9 cellular contexts compared by ENCODE assay signal in the genomic region with DNA sequence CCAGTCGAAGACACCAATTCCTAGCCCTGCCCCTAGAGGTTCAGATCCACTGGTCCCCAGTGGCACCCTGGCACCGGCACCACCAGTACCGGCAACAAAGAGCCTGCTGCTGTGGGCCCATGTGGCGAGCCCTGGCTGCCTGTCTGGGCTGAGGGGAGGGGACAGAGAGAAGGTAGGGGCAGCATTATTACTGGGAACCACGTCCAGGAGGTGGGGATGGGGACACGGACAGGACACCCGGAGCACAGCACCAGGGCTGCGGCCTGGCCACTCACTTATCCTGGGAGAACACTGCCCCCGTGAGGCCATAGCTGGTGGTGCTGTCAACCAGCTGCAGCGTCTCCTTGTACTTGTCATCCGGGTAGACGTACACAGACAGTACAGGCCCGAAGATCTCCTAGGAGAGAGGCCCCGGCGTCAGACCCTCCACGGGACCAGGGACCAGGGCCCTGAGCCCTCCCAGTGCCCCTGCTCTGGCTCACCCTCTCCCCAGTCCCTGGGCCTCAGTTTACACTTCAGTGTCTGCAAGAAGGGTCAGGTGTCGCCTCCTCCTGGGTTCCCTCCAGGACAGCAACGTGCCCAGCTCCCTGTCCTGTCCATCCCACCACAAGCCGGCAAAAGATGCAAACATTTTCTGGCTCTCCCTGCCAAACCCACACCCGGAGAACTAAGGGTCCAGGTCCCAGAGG. TPM values are rescaled to one million over a fixed set of nuclear protein-coding genes. Genes with fewer than 3 reads are reported as not detected.
DNase-seq lines count a peak whose midpoint lies in the region; ATAC-seq, FAIRE-seq and TF ChIP-seq lines count a peak whose summit lies in the region.
"Had no signal": no experiment of that assay in that cellular context is flagged by ENCODE, and none has a peak within 500 bp of the region (broad histone marks: within the 10 kb centered on the region; RNA-seq: fewer than 3 reads in every experiment).

No MANE protein-coding gene starts in this region.

- peaks cover 29 to 73% of the 10 kb centered on the region in 2 experiments for H3K36me3 ChIP-seq in HepG2 (replicated peaks in 1 of 2; ENCODE audit: control insufficient read depth in 1 of 2, insufficient read depth in 2 of 2, low read length in 2 of 2)

- no peak overlapping the region for H3K4me2 ChIP-seq in HepG2 (ENCODE audit: low read depth, low read length)

- H3K79me2 ChIP-seq in HepG2 (ENCODE audit: insufficient read depth, low read length): no peaks in the 10 kb centered on the region

- TF ChIP-seq EP300 in HepG2 (IDR thresholded peaks at IDR 0.05; ENCODE audit: low read depth in 2 of 2, low read length in 2 of 2) (no peak), HepG2 (CRISPR knock-in tag; IDR thresholded peaks at IDR 0.05; ENCODE audit: borderline replicate concordance) (no peak)

- H4K20me1 ChIP-seq in HepG2 (ENCODE audit: insufficient read depth, low read length): peaks cover 30% of the 10 kb centered on the region

- POLR2A ChIA-PET in HepG2 (lab: Yijun Ruan, JAX): no interaction called here

- TF ChIP-seq CTCF in GM13977 (IDR thresholded peaks at IDR 0.05; ENCODE audit: extremely low read depth, insufficient read depth, missing control alignments) (peak; percentile 80), choroid plexus epithelial cell (conservative IDR thresholded peaks at IDR 0.05; ENCODE audit: low read depth, low read length) (peak; percentile 88), HepG2 (CRISPR knock-in tag; IDR thresholded peaks at IDR 0.05) (peak; percentile 83)

- H3K27ac ChIP-seq in HepG2 (ENCODE audit: extremely low read length, insufficient read depth, low read length): no peak overlapping the region

- no peaks in the 10 kb centered on the region for H3K27me3 ChIP-seq in HepG2 (ENCODE audit: control insufficient read depth in 1 of 2, insufficient read depth in 2 of 2, low read length in 2 of 2)

- CTCF ChIA-PET in HepG2 (lab: Yijun Ruan, JAX; ENCODE audit: low intra/inter-chr PET ratio, low total read pairs): interaction anchor here (0.7 to 1.2 kb wide), 2 partner anchors 31 to 278 kb away, joined by 3 read pairs; no protein-coding TSS in a partner anchor

- TF ChIP-seq POLR2A in HepG2 (IDR thresholded peaks at IDR 0.05; ENCODE audit: insufficient read depth in 1 of 2, low read depth in 2 of 2, low read length in 2 of 2): no peak

- H3K9ac ChIP-seq in HepG2 (ENCODE audit: insufficient read depth, low read depth, low read length): no peak overlapping the region

- WGBS in HepG2 (ENCODE audit: low lambda C conversion rate): 82% methylated on average over 11 of the region's 20 CpGs

- ATAC-seq in HepG2 (peak; percentile 72), HG03039 (IDR thresholded peaks at IDR 0.05; ENCODE audit: unreplicated experiment) (no peak)

- H2AFZ ChIP-seq in HepG2 (ENCODE audit: low read length): no peak overlapping the region

- in situ Hi-C loops in GM13977 (cut with MboI; ENCODE audit: low pct_unique_long_range_greater_than_20kb, low sequenced_read_pairs, unreplicated experiment) (no loop called here), HepG2 (cut with HindIII; ENCODE audit: extremely low pct_ligation_motif_present, low pct_unique_long_range_greater_than_20kb) (no loop called here)

- peak; percentile 50 for FAIRE-seq in HepG2 (lab: Jason Lieb, UNC)

- H3K9me3 ChIP-seq in HepG2 (ENCODE audit: low read length): no peaks in the 10 kb centered on the region

- H3K4me3 ChIP-seq in choroid plexus epithelial cell (ENCODE audit: low read depth, low read length) (no peak overlapping the region), HepG2 (replicated peaks in 1 of 3; ENCODE audit: insufficient read depth in 1 of 3, low read depth in 2 of 3, low read length in 3 of 3) (no peak overlapping the region)

- BruUV-seq in HepG2 (replicated peaks; lab: Mats Ljungman, UMichigan): no TSS peak

- intact Hi-C loops in HepG2 (cut with micrococcal nuclease; ENCODE audit: unreplicated experiment): no loop called here

- H3K4me1 ChIP-seq in HepG2 (ENCODE audit: insufficient read depth, low read length): no peaks in the 10 kb centered on the region

- DNase-seq in A172 (ENCODE audit: low spot score): peak; percentile 62
- peak; percentile 89 for DNase-seq in GM13977 (ENCODE audit: low spot score)
- DNase-seq in NCI-H446 (lab: John Stamatoyannopoulos, UW): peak; percentile 54 to 81
- peak; percentile 88 for DNase-seq in activated CD4-positive, alpha-beta T cell treated with anti-CD3 and anti-CD28 coated beads for 48 hours
- peak; percentile 94 for DNase-seq in choroid plexus epithelial cell (ENCODE audit: low read depth)
- peak; percentile 65 for DNase-seq in HepG2 (ENCODE audit: low spot score)
- DNase-seq in stimulated activated CD4-positive, alpha-beta T cell treated with anti-CD3 and anti-CD28 coated beads, Interleukin-4, amount 100 ng/mL, for 1 hour: peak; percentile 72

- peak; percentile 44; the same call in 1 of the 2 replicates for TF ChIP-seq RAD21 in HepG2 (CRISPR knock-in tag; IDR thresholded peaks at IDR 0.05)

TF ChIP-seq in HepG2, 621 proteins besides CTCF, POLR2A, EP300 and RAD21 (continues in another document):
- peak; percentile 77 for TF ChIP-seq AGO2 (optimal IDR thresholded peaks at IDR 0.05; ENCODE audit: low read depth, low read length)
- TF ChIP-seq ZBTB38 (CRISPR knock-in tag; IDR thresholded peaks at IDR 0.05): 0 out of 2 replicates have a peak, but pooled peaks have one; percentile 29
- no peak for TF ChIP-seq SIN3B (IDR thresholded peaks at IDR 0.05; ENCODE audit: low read length)

RNA-seq across cellular contexts. Expression of gene TAS1R2, which starts 15.8 kb away (rescaled TPM):
- total RNA-seq in A172 (2014; rRNA removed; shearing (Covaris generic)): not detected in 2 replicates
- total RNA-seq in HepG2 (2016; rRNA removed; fragmentation: Illumina TruSeq; extraction: Trizol): not detected in 2 replicates
- total RNA-seq in HepG2 (2016; cell fraction: cytosol; rRNA removed; fragmentation: Illumina TruSeq; extraction: Trizol; ENCODE audit: low read depth): not detected in 2 replicates
- not detected in 2 replicates for total RNA-seq in HepG2 (2016; cell fraction: insoluble cytoplasmic fraction; rRNA removed; fragmentation: Illumina TruSeq; extraction: Trizol)
- not detected in 2 replicates for total RNA-seq in HepG2 (2016; cell fraction: membrane; rRNA removed; fragmentation: Illumina TruSeq; extraction: Trizol)
- total RNA-seq in HepG2 (2016; cell fraction: nucleus; rRNA removed; fragmentation: Illumina TruSeq; extraction: Trizol): not detected in 2 replicates
- polyA plus RNA-seq in HepG2 (2011; rRNA removed): not detected in 2 replicates
- 0.01 TPM in 1 of 2 replicates, not detected in the other for polyA plus RNA-seq in HepG2 (2011; cell fraction: cytosol; rRNA removed)
- polyA plus RNA-seq in HepG2 (2011; cell fraction: nucleus; rRNA removed): 0.08 and 0.16 TPM in 2 replicates
- polyA plus RNA-seq in HepG2 (2012): 0.09 TPM in 1 of 2 replicates, not detected in the other
- not detected in 2 replicates for polyA plus RNA-seq in HepG2 (2016; cell fraction: cytosol; fragmentation: Illumina TruSeq; extraction: Trizol; ENCODE audit: low read depth)
- not detected in 2 replicates for polyA plus RNA-seq in HepG2 (2016; cell fraction: insoluble cytoplasmic fraction; fragmentation: Illumina TruSeq; extraction: Trizol; ENCODE audit: low read depth)
- polyA plus RNA-seq in HepG2 (2016; cell fraction: membrane; fragmentation: Illumina TruSeq; extraction: Trizol; ENCODE audit: low read depth): not detected in 2 replicates
- not detected in 2 replicates for polyA plus RNA-seq in HepG2 (2016; cell fraction: nucleus; fragmentation: Illumina TruSeq; extraction: Trizol; ENCODE audit: insufficient read depth, low read depth)
- polyA minus RNA-seq in HepG2 (2011; rRNA and poly(A)+ RNA removed; ENCODE audit: low replicate concordance): not detected in 2 replicates
- polyA minus RNA-seq in HepG2 (2011; cell fraction: cytosol; rRNA and poly(A)+ RNA removed): not detected in 2 replicates
- polyA minus RNA-seq in HepG2 (2011; cell fraction: nucleus; rRNA and poly(A)+ RNA removed): not detected in 2 replicates
- total RNA-seq: subcutaneous adipose tissue had no signal

RNA-seq across cellular contexts. Expression of gene ALDH4A1, which starts 27.1 kb away (rescaled TPM):
- 8.4 and 10.1 TPM in 2 replicates for total RNA-seq in A172 (2014; rRNA removed; shearing (Covaris generic))
- 58.5 and 76.4 TPM in 2 replicates for total RNA-seq in HepG2 (2016; rRNA removed; fragmentation: Illumina TruSeq; extraction: Trizol)
- 7.2 and 7.7 TPM in 2 replicates for total RNA-seq in HepG2 (2016; cell fraction: cytosol; rRNA removed; fragmentation: Illumina TruSeq; extraction: Trizol; ENCODE audit: low read depth)
- 53.0 and 79.3 TPM in 2 replicates for total RNA-seq in HepG2 (2016; cell fraction: insoluble cytoplasmic fraction; rRNA removed; fragmentation: Illumina TruSeq; extraction: Trizol)
- total RNA-seq in HepG2 (2016; cell fraction: membrane; rRNA removed; fragmentation: Illumina TruSeq; extraction: Trizol): 22.0 and 22.8 TPM in 2 replicates
- 52.1 and 60.8 TPM in 2 replicates for total RNA-seq in HepG2 (2016; cell fraction: nucleus; rRNA removed; fragmentation: Illumina TruSeq; extraction: Trizol)
- polyA plus RNA-seq in HepG2 (2011; rRNA removed): 229 and 240 TPM in 2 replicates
- polyA plus RNA-seq in HepG2 (2011; cell fraction: cytosol; rRNA removed): 210 and 362 TPM in 2 replicates
- polyA plus RNA-seq in HepG2 (2011; cell fraction: nucleus; rRNA removed): 328 and 432 TPM in 2 replicates
- polyA plus RNA-seq in HepG2 (2012): 87.2 and 88.3 TPM in 2 replicates
- polyA plus RNA-seq in HepG2 (2016; cell fraction: cytosol; fragmentation: Illumina TruSeq; extraction: Trizol; ENCODE audit: low read depth): 7.1 and 8.1 TPM in 2 replicates
- polyA plus RNA-seq in HepG2 (2016; cell fraction: insoluble cytoplasmic fraction; fragmentation: Illumina TruSeq; extraction: Trizol; ENCODE audit: low read depth): 53.0 and 59.0 TPM in 2 replicates
- 16.0 and 17.1 TPM in 2 replicates for polyA plus RNA-seq in HepG2 (2016; cell fraction: membrane; fragmentation: Illumina TruSeq; extraction: Trizol; ENCODE audit: low read depth)
- 91.4 and 94.6 TPM in 2 replicates for polyA plus RNA-seq in HepG2 (2016; cell fraction: nucleus; fragmentation: Illumina TruSeq; extraction: Trizol; ENCODE audit: insufficient read depth, low read depth)
- polyA minus RNA-seq in HepG2 (2011; rRNA and poly(A)+ RNA removed; ENCODE audit: low replicate concordance): 12.3 and 373 TPM in 2 replicates
- polyA minus RNA-seq in HepG2 (2011; cell fraction: cytosol; rRNA and poly(A)+ RNA removed): 140 and 148 TPM in 2 replicates
- 129 and 138 TPM in 2 replicates for polyA minus RNA-seq in HepG2 (2011; cell fraction: nucleus; rRNA and poly(A)+ RNA removed)
